16 cellular contexts compared by ENCODE assay signal in genomic region chr2:102801098-102801718, GRCh38. TPM values are rescaled to one million over a fixed set of nuclear protein-coding genes. Genes with fewer than 3 reads are reported as not detected.
DNase-seq lines count a peak whose midpoint lies in the region; ATAC-seq and TF ChIP-seq lines count a peak whose summit lies in the region.
"Had no signal": no experiment of that assay in that cellular context is flagged by ENCODE, and none has a peak within 500 bp of the region (broad histone marks: within the 10 kb centered on the region; RNA-seq: fewer than 3 reads in every experiment).

No MANE protein-coding gene starts in this region.

- TF ChIP-seq CTCF in fibroblast of pulmonary artery (IDR thresholded peaks at IDR 0.05; ENCODE audit: low read length, missing control alignments), result no peak
- TF ChIP-seq CTCF in psoas muscle (IDR thresholded peaks at IDR 0.05), result no peak

- intact Hi-C loops in psoas muscle (cut with DNase I), result loop anchor here in 1 of 2 donors (10.0 kb wide), 1 partner anchor 196 kb away; no protein-coding TSS in a partner anchor

- no peaks in the 10 kb centered on the region for H3K27me3 ChIP-seq in psoas muscle (ENCODE audit: insufficient read depth in 3 of 3, low read length in 2 of 3)

- H3K36me3 ChIP-seq in psoas muscle (ENCODE audit: insufficient read depth in 1 of 2, low read depth in 1 of 2), result peaks cover 0 to 23% of the 10 kb centered on the region in 2 donors

- DNase-seq in NCI-H82 (lab: John Stamatoyannopoulos, UW) (peak; percentile 19), NCI-H82 treated with DMSO at 0.1 percent for 48 hours (lab: John Stamatoyannopoulos, UW; ENCODE audit: unreplicated experiment) (no peak), RPMI7951 (ENCODE audit: low read depth) (peak; percentile 35), fibroblast of pulmonary artery (ENCODE audit: low read depth) (peak; percentile 35), psoas muscle (no peak), putamen (ENCODE audit: low spot score) (no peak), NCI-H524 (lab: John Stamatoyannopoulos, UW) (no peak), NCI-H1105 (lab: John Stamatoyannopoulos, UW) (no peak)
- DNase-seq: amygdala; GDM1; immature natural killer cell; NCI-H187; PC-9; stimulated activated CD4-positive, alpha-beta T cell treated with anti-CD3 and anti-CD28 coated beads, Interleukin-12 subunit alpha, Interleukin-12 subunit beta, amount 100 ng/mL, for 4 hours; T-helper 9 cell had no signal

- H3K27ac ChIP-seq in psoas muscle, result peak overlapping the region; percentile 89
- H3K27ac ChIP-seq: PC-9 had no signal

- peak in 1 of 4 donors; percentile 36 for ATAC-seq in psoas muscle
- ATAC-seq: natural killer cell treated with Interleukin-12 subunit alpha and Interleukin-12 subunit beta and Interleukin-15 and Interleukin-18, amount 100 ng/mL, for 72 hours had no signal

- WGBS in psoas muscle, 3 donors, result 44 to 57% (median 55%) methylated on average over 5 of the region's 5 CpGs

- peaks cover 4% of the 10 kb centered on the region for H3K9me3 ChIP-seq in psoas muscle

- H3K4me1 ChIP-seq in psoas muscle, result peaks cover 43% of the 10 kb centered on the region

- no peak overlapping the region for H3K4me3 ChIP-seq in fibroblast of pulmonary artery (replicated peaks; ENCODE audit: low read depth, low read length)
- no peak overlapping the region for H3K4me3 ChIP-seq in psoas muscle
- H3K4me3 ChIP-seq: PC-9 had no signal

RNA-seq across cellular contexts. Expression of gene TMEM182, which starts 39.4 kb away (rescaled TPM):
- 2.3 and 3.4 TPM in 2 replicates for total RNA-seq in RPMI7951 (2014; rRNA removed; shearing (Covaris generic))
- total RNA-seq in psoas muscle, result 100 to 1,000 TPM in 1 of 4 donors, 10 to 100 TPM in 3; 25.8 to 100 (median 33.6) TPM
- 10 to 100 TPM in 1 of 3 donors, 1 to 10 TPM in 2; 3.3 to 16.8 (median 8.9) TPM for polyA plus RNA-seq in psoas muscle

Comparison
In these comparisons a context has a peak if more than half of its experiments do, and no peak if none do; other contexts are left out.
1. DNase-seq: peak in NCI-H82 (single experiment), RPMI7951 (single experiment) and fibroblast of pulmonary artery (single experiment); none in NCI-H82 treated with DMSO at 0.1 percent for 48 hours (single experiment), psoas muscle (0 of 2), putamen (single experiment), NCI-H524 (0 of 2) and NCI-H1105 (single experiment).